ENCODE assay signal across 16 cellular contexts in genomic region chr7:116653646-116654045, GRCh38. TPM values are rescaled to one million over a fixed set of nuclear protein-coding genes. Genes with fewer than 3 reads are reported as not detected.
DNase-seq lines count a peak whose midpoint lies in the region; ATAC-seq and TF ChIP-seq lines count a peak whose summit lies in the region.
"Had no signal": no experiment of that assay in that cellular context is flagged by ENCODE, and none has a peak within 500 bp of the region (broad histone marks: within the 10 kb centered on the region; RNA-seq: fewer than 3 reads in every experiment).

No MANE protein-coding gene starts in this region.

- H3K4me1 Mint-ChIP-seq in immature natural killer cell = no peaks in the 10 kb centered on the region

- no peaks in the 10 kb centered on the region for H4K20me1 ChIP-seq in hepatocyte (ENCODE audit: insufficient read depth, poor library complexity, severe bottlenecking)

- no peaks in the 10 kb centered on the region for H3K36me3 Mint-ChIP-seq in immature natural killer cell

- H3K9me3 ChIP-seq in heart left ventricle (no peaks in the 10 kb centered on the region), SJCRH30 (replicated peaks) (no peaks in the 10 kb centered on the region), skeletal muscle tissue (ENCODE audit: control insufficient read depth in 3 of 3, low read length in 3 of 3) (no peaks in the 10 kb centered on the region), hepatocyte (ENCODE audit: low read depth) (no peaks in the 10 kb centered on the region)
- H3K9me3 ChIP-seq: HAP-1 had no signal

- H3K4me1 ChIP-seq in heart left ventricle (peaks cover 0 to 9% (median 0%) of the 10 kb centered on the region in 12 donors), SJCRH30 (peaks cover 30% of the 10 kb centered on the region), foreskin keratinocyte (peaks cover 30% of the 10 kb centered on the region), skeletal muscle tissue (ENCODE audit: control insufficient read depth in 3 of 3, insufficient read depth in 3 of 3, low read length in 3 of 3) (peaks cover 0 to 16% (median 0%) of the 10 kb centered on the region in 3 donors), hepatocyte (ENCODE audit: insufficient read depth) (no peaks in the 10 kb centered on the region)
- H3K4me1 ChIP-seq: HAP-1 had no signal

- ATAC-seq in Right ventricle myocardium superior (ENCODE audit: poor library complexity) (peak; percentile 41), heart left ventricle (no peak), foreskin keratinocyte (peak; percentile 69)
- ATAC-seq: K562 had no signal

- no peaks in the 10 kb centered on the region for H3K79me2 ChIP-seq in hepatocyte

- H3K27ac Mint-ChIP-seq in immature natural killer cell = no peak overlapping the region

- H3K9ac ChIP-seq in skeletal muscle tissue (ENCODE audit: low read depth in 1 of 3, low read length in 3 of 3) = no peak overlapping the region

- no peaks in the 10 kb centered on the region for H3K36me3 ChIP-seq in heart left ventricle
- no peaks in the 10 kb centered on the region for H3K36me3 ChIP-seq in SJCRH30
- H3K36me3 ChIP-seq in skeletal muscle tissue (ENCODE audit: control insufficient read depth in 3 of 3, insufficient read depth in 3 of 3, low read length in 3 of 3) = no peaks in the 10 kb centered on the region
- H3K36me3 ChIP-seq in hepatocyte (replicated peaks; ENCODE audit: insufficient read depth, low read depth) = no peaks in the 10 kb centered on the region
- H3K36me3 ChIP-seq: HAP-1 had no signal

- no peak overlapping the region for H3K4me3 Mint-ChIP-seq in immature natural killer cell

- H2AFZ ChIP-seq in hepatocyte = no peak overlapping the region

- no peak for DNase-seq in Right ventricle myocardium superior
- DNase-seq in heart left ventricle = no peak
- no peak for DNase-seq in SJCRH30
- peak in 1 of 2 donors; percentile 83 for DNase-seq in foreskin keratinocyte
- DNase-seq in immature natural killer cell = no peak
- DNase-seq in NCI-H1092 (lab: John Stamatoyannopoulos, UW) = no peak
- no peak for DNase-seq in hepatocyte (ENCODE audit: low spot score)
- DNase-seq: 8988T, C1 segment of cervical spinal cord, NCI-H1092 treated with DMSO at 0.1 percent for 48 hours, NCI-H1694, NCI-H446, SIG-M5 had no signal

- peaks cover 0 to 7% (median 4%) of the 10 kb centered on the region in 3 donors for H3K27me3 Mint-ChIP-seq in immature natural killer cell (ENCODE audit: low read depth in 3 of 3)

- no peaks in the 10 kb centered on the region for H3K9me2 ChIP-seq in hepatocyte (replicated peaks; ENCODE audit: insufficient read depth)

- H3K27me3 ChIP-seq in heart left ventricle (no peaks in the 10 kb centered on the region), SJCRH30 (no peaks in the 10 kb centered on the region), foreskin keratinocyte (no peaks in the 10 kb centered on the region), skeletal muscle tissue (ENCODE audit: control insufficient read depth in 3 of 3, insufficient read depth in 3 of 3, low read length in 3 of 3) (no peaks in the 10 kb centered on the region), hepatocyte (no peaks in the 10 kb centered on the region)

- TF ChIP-seq POLR2A in heart left ventricle (IDR thresholded peaks at IDR 0.05) = no peak

- H3K27ac ChIP-seq in heart left ventricle (peak overlapping the region in 2 of 12 donors; percentile 9 to 51), SJCRH30 (peak overlapping the region; percentile 61), foreskin keratinocyte (peak overlapping the region; percentile 99), skeletal muscle tissue (ENCODE audit: low read depth, low read length) (peak overlapping the region; percentile 37), hepatocyte (no peak overlapping the region)

- H3K4me2 ChIP-seq in hepatocyte = no peak overlapping the region

- no peak for TF ChIP-seq CTCF in heart left ventricle (IDR thresholded peaks at IDR 0.05)
- TF ChIP-seq CTCF in foreskin keratinocyte (conservative IDR thresholded peaks at IDR 0.05) = no peak
- TF ChIP-seq CTCF in hepatocyte (IDR thresholded peaks at IDR 0.05; ENCODE audit: poor library complexity) = no peak

- H3K4me3 ChIP-seq in heart left ventricle (no peak overlapping the region), SJCRH30 (no peak overlapping the region), skeletal muscle tissue (ENCODE audit: low read length in 3 of 3) (no peak overlapping the region), hepatocyte (no peak overlapping the region)
- H3K4me3 ChIP-seq: HAP-1, K562 had no signal

- peaks cover 0 to 4% (median 0%) of the 10 kb centered on the region in 6 donors for H3K9me3 Mint-ChIP-seq in immature natural killer cell

- WGBS in heart left ventricle, 4 donors = 54 to 59% (median 57%) methylated on average over 2 of the region's 2 CpGs
- WGBS in hepatocyte (ENCODE audit: low lambda C conversion rate, missing lambda C conversion rate) = 88% methylated on average over 2 of the region's 2 CpGs

- intact Hi-C loops in Right ventricle myocardium superior (cut with DNase I) (no loop called here), heart left ventricle (cut with DNase I) (no loop called here)

RNA-seq across cellular contexts. Expression of gene MET, which starts 18.4 kb away (rescaled TPM):
- total RNA-seq in Right ventricle myocardium superior = 14.3 TPM
- 10 to 100 TPM; 11.1 to 29.7 (median 16.4) TPM for total RNA-seq in heart left ventricle
- 10 to 100 TPM in 1 of 2 donors, 1 to 10 TPM in 1; 2.4 to 11.9 TPM for polyA plus RNA-seq in heart left ventricle
- total RNA-seq in SJCRH30 (2014; rRNA removed; shearing (Covaris generic)) = 121 and 129 TPM in 2 replicates
- 147 and 157 TPM in 2 replicates for total RNA-seq in foreskin keratinocyte
- 26.7 and 30.7 TPM in 2 replicates for polyA plus RNA-seq in foreskin keratinocyte
- total RNA-seq in skeletal muscle tissue = 26.1 TPM
- polyA plus RNA-seq in immature natural killer cell = not detected
- total RNA-seq in hepatocyte = 29.3 and 35.7 TPM in 2 replicates
- 6.5 and 12.7 TPM in 2 replicates for polyA plus RNA-seq in hepatocyte

Comparison
In these comparisons a context has a peak if more than half of its experiments do, and no peak if none do; other contexts are left out.
1. ATAC-seq: peak in Right ventricle myocardium superior (single experiment) and foreskin keratinocyte (single experiment); none in heart left ventricle (0 of 4).